In the genomic region with DNA sequence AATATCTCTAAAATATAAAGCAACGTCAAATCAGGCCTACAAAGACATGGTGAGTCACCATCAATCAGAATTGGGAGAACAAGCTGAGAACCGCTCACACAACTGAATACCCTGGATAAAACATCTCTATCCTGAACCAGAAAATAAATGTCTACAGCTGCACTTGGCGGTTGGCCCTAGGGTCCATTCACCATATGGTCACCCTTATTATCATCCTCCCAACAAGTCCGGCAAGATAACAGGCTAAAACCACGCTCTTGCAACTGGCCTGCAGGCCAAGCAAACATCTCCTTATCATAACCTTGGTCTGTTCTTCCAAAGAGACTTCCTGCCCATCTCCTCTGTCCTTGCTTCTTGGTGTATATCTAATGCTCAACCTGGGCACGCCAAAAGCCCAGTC, we compare ENCODE assay signal across 29 cellular contexts.
"Had no signal": no experiment of that assay in that cellular context is flagged by ENCODE, and none has a peak within 500 bp of the region (broad histone marks: within the 10 kb centered on the region; RNA-seq: fewer than 3 reads in every experiment).

No MANE protein-coding gene starts in this region.

- H3K27me3 ChIP-seq: foreskin keratinocyte, gastroesophageal sphincter, heart left ventricle, hepatocyte, ovary, right lobe of liver, stomach, tibial artery had no signal

- H3K4me3 ChIP-seq: gastroesophageal sphincter, heart left ventricle, hepatocyte, lung, ovary, psoas muscle, right lobe of liver, smooth muscle cell, stomach, tibial artery had no signal

- H3K27me3 Mint-ChIP-seq: dendritic cell treated with granulocyte-macrophage colony-stimulating factor and Interleukin-4, amounts not matched to agents 40 ng/mL and 50 ng/mL, for 4 days; memory B cell had no signal

- H3K4me3 Mint-ChIP-seq: dendritic cell treated with granulocyte-macrophage colony-stimulating factor and Interleukin-4, amounts not matched to agents 40 ng/mL and 50 ng/mL, for 4 days; endodermal cell; memory B cell; natural killer cell; stimulated activated effector memory CD8-positive, alpha-beta T cell treated with anti-CD3 and anti-CD28 coated beads, Interleukin-12 subunit alpha, Interleukin-12 subunit beta, amount 100 ng/mL, for 72 hours; type B pancreatic cell had no signal

- H3K27ac Mint-ChIP-seq: dendritic cell treated with granulocyte-macrophage colony-stimulating factor and Interleukin-4, amounts not matched to agents 40 ng/mL and 50 ng/mL, for 4 days; endodermal cell; memory B cell; natural killer cell; stimulated activated effector memory CD8-positive, alpha-beta T cell treated with anti-CD3 and anti-CD28 coated beads, Interleukin-12 subunit alpha, Interleukin-12 subunit beta, amount 100 ng/mL, for 72 hours; type B pancreatic cell had no signal

- FAIRE-seq: kidney had no signal

- H3K27ac ChIP-seq: epithelial cell of prostate, foreskin keratinocyte, gastroesophageal sphincter, heart left ventricle, hepatocyte, ovary, psoas muscle, right lobe of liver, stomach, tibial artery had no signal

- H3K4me1 ChIP-seq: foreskin keratinocyte, gastroesophageal sphincter, heart left ventricle, psoas muscle, right lobe of liver, stomach had no signal

- H3K79me2 ChIP-seq: hepatocyte had no signal

- H3K4me1 Mint-ChIP-seq: endodermal cell; memory B cell; natural killer cell; stimulated activated effector memory CD8-positive, alpha-beta T cell treated with anti-CD3 and anti-CD28 coated beads, Interleukin-12 subunit alpha, Interleukin-12 subunit beta, amount 100 ng/mL, for 72 hours had no signal

- H3K9me3 ChIP-seq: ovary, psoas muscle, right lobe of liver, stomach, tibial artery had no signal

- H3K9me3 Mint-ChIP-seq: endodermal cell had no signal

- H2AFZ ChIP-seq: hepatocyte had no signal

- ATAC-seq: esophagus mucosa; foreskin keratinocyte; gastroesophageal sphincter; heart left ventricle; left lobe of liver; natural killer cell; psoas muscle; right lobe of liver; stimulated activated effector memory CD8-positive, alpha-beta T cell treated with anti-CD3 and anti-CD28 coated beads, Interleukin-12 subunit alpha, Interleukin-12 subunit beta, amount 100 ng/mL, for 72 hours had no signal

- H3K36me3 ChIP-seq: gastroesophageal sphincter, heart left ventricle, ovary, right lobe of liver, stomach, tibial artery had no signal

- DNase-seq: effector CD8-positive, alpha-beta T cell; endodermal cell; foreskin keratinocyte; heart left ventricle; kidney; natural killer cell; occipital lobe; ovary; posterior cingulate gyrus; psoas muscle; retina; right lobe of liver; stimulated activated CD4-positive, alpha-beta T cell treated with anti-CD3 and anti-CD28 coated beads, Interleukin-12 subunit alpha, Interleukin-12 subunit beta, amount 100 ng/mL, for 4 hours; stimulated activated CD4-positive, alpha-beta T cell treated with anti-CD3 and anti-CD28 coated beads, Interleukin-1b, Interleukin-23, amount 100 ng/mL, for 48 hours; stimulated activated CD4-positive, alpha-beta T cell treated with anti-CD3 and anti-CD28 coated beads, Interleukin-4, amount 100 ng/mL, for 1 hour; stimulated activated naive CD4-positive, alpha-beta T cell treated with Interleukin-2 at 50 U/mL for 16 hours; stomach; tibial artery had no signal

- H3K36me3 Mint-ChIP-seq: natural killer cell; stimulated activated effector memory CD8-positive, alpha-beta T cell treated with anti-CD3 and anti-CD28 coated beads, Interleukin-12 subunit alpha, Interleukin-12 subunit beta, amount 100 ng/mL, for 72 hours; type B pancreatic cell had no signal

- H3K4me2 ChIP-seq: hepatocyte, smooth muscle cell had no signal
